ENCODE assay signal across 16 cellular contexts in genomic region chr15:95263751-95264150, GRCh38.
A peak's percentile ranks its signal among the peaks of the same experiment; 100 is the strongest.
DNase-seq lines count a peak whose midpoint lies in the region; ATAC-seq, FAIRE-seq and TF ChIP-seq lines count a peak whose summit lies in the region.
"Had no signal": no experiment of that assay in that cellular context is flagged by ENCODE, and none has a peak within 500 bp of the region (broad histone marks: within the 10 kb centered on the region; RNA-seq: fewer than 3 reads in every experiment).

No MANE protein-coding gene starts in this region.

- H3K27me3 ChIP-seq in RWPE2 (ENCODE audit: insufficient read depth, poor library complexity, severe bottlenecking), result no peaks in the 10 kb centered on the region
- no peaks in the 10 kb centered on the region for H3K27me3 ChIP-seq in endothelial cell of umbilical vein (ENCODE audit: control insufficient read depth in 2 of 2, insufficient read depth in 2 of 2, low read length in 2 of 2)
- no peaks in the 10 kb centered on the region for H3K27me3 ChIP-seq in tibial nerve

- CTCF ChIA-PET in endothelial cell of umbilical vein (lab: Charles Lee), result interaction anchor here (0.7 to 2.7 kb wide), 11 partner anchors 10 to 1073 kb away, joined by 3 to 13 read pairs (median 5); no protein-coding TSS in a partner anchor

- peaks cover 23% of the 10 kb centered on the region for H3K4me1 ChIP-seq in RWPE2 (ENCODE audit: insufficient read depth, poor library complexity, severe bottlenecking)
- H3K4me1 ChIP-seq in endothelial cell of umbilical vein (ENCODE audit: control insufficient read depth, extremely low read depth, insufficient read depth, low read length), result peaks cover 45% of the 10 kb centered on the region
- peaks cover 0 to 87% (median 32%) of the 10 kb centered on the region in 4 donors for H3K4me1 ChIP-seq in tibial nerve

- no peaks in the 10 kb centered on the region for H3K79me2 ChIP-seq in endothelial cell of umbilical vein (ENCODE audit: control insufficient read depth, insufficient read depth, low read length)

- DNase-seq in ELR (ENCODE audit: low read depth) (peak; percentile 17), RWPE2 (ENCODE audit: low spot score) (no peak), endothelial cell of umbilical vein (ENCODE audit: low read depth, low spot score) (no peak), tibial nerve (ENCODE audit: low spot score in 2 of 2) (no peak), anterior cingulate cortex (lab: John Stamatoyannopoulos, UW) (no peak)
- DNase-seq: ACHN; Calu3; CD4-positive, CD25-positive, alpha-beta regulatory T cell; GDM1; MV-4-11; NCI-H1436; NCI-H2029 treated with DMSO at 0.1 percent for 48 hours; NCI-H524 had no signal

- H3K27ac ChIP-seq in RWPE2 (ENCODE audit: poor library complexity, severe bottlenecking) (peak overlapping the region; percentile 51), endothelial cell of umbilical vein (ENCODE audit: insufficient read depth, low read depth, low read length) (peak overlapping the region; percentile 90), tibial nerve (peak overlapping the region in 3 of 4 donors; percentile 57 to 87 (median 85))

- H3K4me3 ChIP-seq in RWPE2 (ENCODE audit: severe bottlenecking) (no peak overlapping the region), endothelial cell of umbilical vein (replicated peaks in 1 of 3; ENCODE audit: insufficient read depth in 1 of 3, low read depth in 1 of 3, low read length in 3 of 3) (no peak overlapping the region), tibial nerve (no peak overlapping the region)

- no peaks in the 10 kb centered on the region for H3K9me3 ChIP-seq in RWPE2 (ENCODE audit: severe bottlenecking)
- no peaks in the 10 kb centered on the region for H3K9me3 ChIP-seq in endothelial cell of umbilical vein (replicated peaks; ENCODE audit: control insufficient read depth, insufficient read depth, low read length)
- H3K9me3 ChIP-seq in tibial nerve, result no peaks in the 10 kb centered on the region

- no TSS peak for BruUV-seq in endothelial cell of umbilical vein (replicated peaks; lab: Mats Ljungman, UMichigan)

- H3K4me2 ChIP-seq in endothelial cell of umbilical vein (ENCODE audit: insufficient read depth, low read length), result peak overlapping the region; percentile 71

- no peak for FAIRE-seq in endothelial cell of umbilical vein (lab: Jason Lieb, UNC)
- FAIRE-seq: RCC 7860 had no signal

- TF ChIP-seq CTCF in RWPE2 (IDR thresholded peaks at IDR 0.05; ENCODE audit: poor library complexity, severe bottlenecking) (no peak), endothelial cell of umbilical vein (IDR thresholded peaks at IDR 0.05; ENCODE audit: extremely low read depth in 1 of 2, insufficient read depth in 1 of 2, low read depth in 1 of 2, low read length in 2 of 2) (no peak), tibial nerve (IDR thresholded peaks at IDR 0.05) (no peak)

- H2AFZ ChIP-seq in endothelial cell of umbilical vein (ENCODE audit: low read depth, low read length), result no peak overlapping the region

- intact Hi-C loops in endothelial cell of umbilical vein (cut with micrococcal nuclease), result loop anchor here (1.0 kb wide), 4 partner anchors 26 to 421 kb away; no protein-coding TSS in a partner anchor

- POLR2A ChIA-PET in endothelial cell of umbilical vein (lab: Charles Lee), result interaction anchor here (1.1 to 1.2 kb wide), 2 partner anchors 32 to 40 kb away, joined by 3 to 6 read pairs; no protein-coding TSS in a partner anchor

- dilution Hi-C loops in endothelial cell of umbilical vein (cut with MboI; ENCODE audit: extremely low pct_ligation_motif_present, low sequenced_read_pairs), result no loop called here

- H3K36me3 ChIP-seq in RWPE2 (ENCODE audit: low read depth) (no peaks in the 10 kb centered on the region), endothelial cell of umbilical vein (ENCODE audit: control insufficient read depth in 2 of 2, extremely low read depth in 1 of 2, insufficient read depth in 2 of 2, low read length in 2 of 2) (no peaks in the 10 kb centered on the region), tibial nerve (no peaks in the 10 kb centered on the region)

- no peak for TF ChIP-seq POLR2A in endothelial cell of umbilical vein (IDR thresholded peaks at IDR 0.05; ENCODE audit: low read depth, low read length)
- no peak for TF ChIP-seq POLR2A in tibial nerve (IDR thresholded peaks at IDR 0.05)

- no peaks in the 10 kb centered on the region for H3K9me1 ChIP-seq in endothelial cell of umbilical vein (replicated peaks; ENCODE audit: control insufficient read depth, extremely low read depth, insufficient read depth, low read length)

- ATAC-seq in RWPE2 (ENCODE audit: low read depth) (no peak), GM21737 (IDR thresholded peaks at IDR 0.05; ENCODE audit: unreplicated experiment) (no peak), GM18511 (IDR thresholded peaks at IDR 0.05; ENCODE audit: unreplicated experiment) (no peak)

- no peak for TF ChIP-seq EP300 in tibial nerve (IDR thresholded peaks at IDR 0.05)

- 74 to 76% methylated on average over 1 of the region's 1 CpG for WGBS in tibial nerve, 2 donors

- no peaks in the 10 kb centered on the region for H4K20me1 ChIP-seq in endothelial cell of umbilical vein (replicated peaks; ENCODE audit: control insufficient read depth, extremely low read depth, insufficient read depth, low read length)

- H3K9ac ChIP-seq in endothelial cell of umbilical vein (replicated peaks; ENCODE audit: extremely low read depth, insufficient read depth, low read length), result peak overlapping the region; percentile 82

TF ChIP-seq in endothelial cell of umbilical vein, 7 proteins besides CTCF, POLR2A, EP300 and RAD21:
- TF ChIP-seq FOS (IDR thresholded peaks at IDR 0.05; ENCODE audit: borderline replicate concordance, insufficient read depth, low read length) (no peak), MAX (IDR thresholded peaks at IDR 0.05; ENCODE audit: insufficient read depth, insufficient read length) (no peak), POLR2AphosphoS5 (IDR thresholded peaks at IDR 0.05; ENCODE audit: insufficient read depth, low read depth, low read length) (no peak), GATA2 (IDR thresholded peaks at IDR 0.05; ENCODE audit: insufficient read depth, insufficient read length, low read depth, low read length) (no peak), JUN (IDR thresholded peaks at IDR 0.05; ENCODE audit: borderline replicate concordance, insufficient read depth, insufficient read length, low read depth) (no peak), MYC (IDR thresholded peaks at IDR 0.05; ENCODE audit: low read depth, low read length) (no peak), EZH2 (IDR thresholded peaks at IDR 0.05; ENCODE audit: borderline replicate concordance, low read depth, low read length, severe bottlenecking) (no peak)
